Comparison of ENCODE assay signal across 19 cellular contexts in genomic region chr16:15749985-15750384, GRCh38.
DNase-seq lines count a peak whose midpoint lies in the region; ATAC-seq and TF ChIP-seq lines count a peak whose summit lies in the region.
"Had no signal": no experiment of that assay in that cellular context is flagged by ENCODE, and none has a peak within 500 bp of the region (broad histone marks: within the 10 kb centered on the region; RNA-seq: fewer than 3 reads in every experiment).

No MANE protein-coding gene starts in this region.

- no peak overlapping the region for H3K23ac ChIP-seq in neuronal stem cell (ENCODE audit: low read depth, low read length, poor library complexity)

- H3K4ac ChIP-seq in neuronal stem cell (ENCODE audit: low read length): peak overlapping the region; percentile 28

- no peak overlapping the region for H3K27ac Mint-ChIP-seq in stimulated activated effector memory CD8-positive, alpha-beta T cell treated with anti-CD3 and anti-CD28 coated beads, Interleukin-12 subunit alpha, Interleukin-12 subunit beta, amount 100 ng/mL, for 72 hours
- H3K27ac Mint-ChIP-seq in activated CD4-positive, alpha-beta memory T cell treated with anti-CD3 and anti-CD28 coated beads for 36 hours: no peak overlapping the region
- H3K27ac Mint-ChIP-seq: B cell; CD8-positive, alpha-beta T cell had no signal

- DNase-seq in esophagus muscularis mucosa (ENCODE audit: extremely low spot score) (no peak), neuronal stem cell (ENCODE audit: low spot score) (no peak), transverse colon (no peak), NAMALWA (ENCODE audit: low spot score) (no peak), cerebellar cortex (ENCODE audit: low spot score) (no peak)
- DNase-seq in stimulated activated effector memory CD8-positive, alpha-beta T cell treated with anti-CD3 and anti-CD28 coated beads, Interleukin-12 subunit alpha, Interleukin-12 subunit beta, amount 100 ng/mL, for 72 hours (ENCODE audit: low spot score in 2 of 2): no peak
- DNase-seq in activated CD4-positive, alpha-beta memory T cell treated with anti-CD3 and anti-CD28 coated beads for 36 hours: no peak
- DNase-seq: Caco-2; CD4-positive, CD25-positive, alpha-beta regulatory T cell; CD8-positive, alpha-beta T cell; DMS153; DND-41; GM23248; H7; HCEC 1CT had no signal

- in situ Hi-C loops in transverse colon (cut with MboI; ENCODE audit: low pct_ligation_motif_present in 1 of 4, low pct_unique_long_range_greater_than_20kb in 1 of 4, low sequenced_read_pairs in 3 of 4): loop anchor here in 3 of 4 donors (25.0 kb wide), 1 partner anchor 387 kb away; no protein-coding TSS in a partner anchor

- peak overlapping the region; percentile 30 for H2AK5ac ChIP-seq in neuronal stem cell (ENCODE audit: low read depth, low read length)

- 81% methylated on average over 11 of the region's 18 CpGs for WGBS in esophagus muscularis mucosa
- WGBS in neuronal stem cell (ENCODE audit: extremely low coverage in 2 of 2, insufficient read length in 2 of 2, insufficient replicate concordance in 1 of 2), 2 donors: no CpG with 5 or more reads among the region's 18 CpGs
- WGBS in transverse colon (ENCODE audit: low coverage in 1 of 2), 2 donors: 89% methylated on average over 18 of the region's 18 CpGs; no CpG with 5 or more reads in 1 of the 2 donors

- no peaks in the 10 kb centered on the region for H3K4me1 Mint-ChIP-seq in stimulated activated effector memory CD8-positive, alpha-beta T cell treated with anti-CD3 and anti-CD28 coated beads, Interleukin-12 subunit alpha, Interleukin-12 subunit beta, amount 100 ng/mL, for 72 hours
- H3K4me1 Mint-ChIP-seq in activated CD4-positive, alpha-beta memory T cell treated with anti-CD3 and anti-CD28 coated beads for 36 hours (ENCODE audit: low read depth): no peaks in the 10 kb centered on the region
- H3K4me1 Mint-ChIP-seq: B cell had no signal

- no peaks in the 10 kb centered on the region for H3K9me3 Mint-ChIP-seq in stimulated activated effector memory CD8-positive, alpha-beta T cell treated with anti-CD3 and anti-CD28 coated beads, Interleukin-12 subunit alpha, Interleukin-12 subunit beta, amount 100 ng/mL, for 72 hours
- H3K9me3 Mint-ChIP-seq in activated CD4-positive, alpha-beta memory T cell treated with anti-CD3 and anti-CD28 coated beads for 36 hours: no peaks in the 10 kb centered on the region
- H3K9me3 Mint-ChIP-seq: CD4-positive, CD25-positive, alpha-beta regulatory T cell; CD8-positive, alpha-beta T cell had no signal

- TF ChIP-seq POLR2A in esophagus muscularis mucosa (IDR thresholded peaks at IDR 0.05; ENCODE audit: low read depth) (no peak), transverse colon (IDR thresholded peaks at IDR 0.05) (no peak)

- CTCF ChIA-PET in activated CD4-positive, alpha-beta memory T cell treated with anti-CD3 and anti-CD28 coated beads for 36 hours (lab: Charles Lee): interaction anchor here (1.4 kb wide), 1 partner anchor 30 kb away, joined by 3 read pairs; no protein-coding TSS in a partner anchor

- H2BK120ac ChIP-seq in neuronal stem cell (ENCODE audit: low read depth, low read length): no peak overlapping the region

- TF ChIP-seq CTCF in esophagus muscularis mucosa (IDR thresholded peaks at IDR 0.05) (no peak), transverse colon (IDR thresholded peaks at IDR 0.05) (no peak)

- H3K18ac ChIP-seq in neuronal stem cell (ENCODE audit: low read length): peak overlapping the region; percentile 89

- POLR2A ChIA-PET in activated CD4-positive, alpha-beta memory T cell treated with anti-CD3 and anti-CD28 coated beads for 36 hours (lab: Charles Lee): no interaction called here

- no peak overlapping the region for H2BK5ac ChIP-seq in neuronal stem cell (ENCODE audit: low read length)

- no peak overlapping the region for H2BK12ac ChIP-seq in neuronal stem cell (ENCODE audit: low read length)

- H3K36me3 Mint-ChIP-seq in stimulated activated effector memory CD8-positive, alpha-beta T cell treated with anti-CD3 and anti-CD28 coated beads, Interleukin-12 subunit alpha, Interleukin-12 subunit beta, amount 100 ng/mL, for 72 hours: no peaks in the 10 kb centered on the region
- no peaks in the 10 kb centered on the region for H3K36me3 Mint-ChIP-seq in activated CD4-positive, alpha-beta memory T cell treated with anti-CD3 and anti-CD28 coated beads for 36 hours

- H4K91ac ChIP-seq in neuronal stem cell (ENCODE audit: low read depth, low read length, poor library complexity): no peak overlapping the region

- H3K27me3 ChIP-seq in esophagus muscularis mucosa (no peaks in the 10 kb centered on the region), neuronal stem cell (ENCODE audit: control insufficient read depth in 3 of 3, insufficient read depth in 3 of 3, low read depth in 1 of 3, low read length in 3 of 3) (no peaks in the 10 kb centered on the region), transverse colon (no peaks in the 10 kb centered on the region)
- H3K27me3 ChIP-seq: BLaER1 had no signal

- TF ChIP-seq EP300 in esophagus muscularis mucosa (IDR thresholded peaks at IDR 0.05) (no peak), transverse colon (IDR thresholded peaks at IDR 0.05; ENCODE audit: low read depth) (no peak)

- no peak overlapping the region for H3K4me3 ChIP-seq in esophagus muscularis mucosa
- no peak overlapping the region for H3K4me3 ChIP-seq in neuronal stem cell (ENCODE audit: low read length in 2 of 2)
- no peak overlapping the region for H3K4me3 ChIP-seq in transverse colon
- H3K4me3 ChIP-seq: BLaER1, GM23248 had no signal

- peak overlapping the region; percentile 31 for H2BK15ac ChIP-seq in neuronal stem cell (ENCODE audit: low read length)

- H3K4me1 ChIP-seq in esophagus muscularis mucosa (peaks cover 0 to 80% (median 68%) of the 10 kb centered on the region in 4 donors), neuronal stem cell (ENCODE audit: control insufficient read depth in 2 of 2, insufficient read depth in 1 of 2, low read depth in 1 of 2, low read length in 2 of 2) (no peaks in the 10 kb centered on the region), transverse colon (peaks cover 0 to 2% (median 0%) of the 10 kb centered on the region in 4 donors)
- H3K4me1 ChIP-seq: Caco-2 had no signal

- ATAC-seq in stimulated activated effector memory CD8-positive, alpha-beta T cell treated with anti-CD3 and anti-CD28 coated beads, Interleukin-12 subunit alpha, Interleukin-12 subunit beta, amount 100 ng/mL, for 72 hours: peak; percentile 8
- ATAC-seq: CD8-positive, alpha-beta T cell had no signal

- no peak overlapping the region for H3K4me2 ChIP-seq in neuronal stem cell (ENCODE audit: insufficient read depth, low read length, poor library complexity, severe bottlenecking)
- H3K4me2 ChIP-seq: BLaER1 had no signal

- H3K36me3 ChIP-seq in esophagus muscularis mucosa: peaks cover 4 to 100% (median 89%) of the 10 kb centered on the region in 4 donors
- no peaks in the 10 kb centered on the region for H3K36me3 ChIP-seq in neuronal stem cell (replicated peaks in 1 of 2; ENCODE audit: control insufficient read depth in 2 of 2, insufficient read depth in 2 of 2, low read length in 2 of 2)
- H3K36me3 ChIP-seq in transverse colon: peaks cover 0 to 10% (median 0%) of the 10 kb centered on the region in 4 donors
- H3K36me3 ChIP-seq: BLaER1 had no signal

- H3K79me1 ChIP-seq in neuronal stem cell (ENCODE audit: low read depth, low read length): no peaks in the 10 kb centered on the region

- no peak overlapping the region for H4K8ac ChIP-seq in neuronal stem cell (ENCODE audit: low read depth, low read length)

- no peaks in the 10 kb centered on the region for H3K27me3 Mint-ChIP-seq in activated CD4-positive, alpha-beta memory T cell treated with anti-CD3 and anti-CD28 coated beads for 36 hours
- H3K27me3 Mint-ChIP-seq: B cell; CD4-positive, CD25-positive, alpha-beta regulatory T cell had no signal

- no peak overlapping the region for H3K4me3 Mint-ChIP-seq in stimulated activated effector memory CD8-positive, alpha-beta T cell treated with anti-CD3 and anti-CD28 coated beads, Interleukin-12 subunit alpha, Interleukin-12 subunit beta, amount 100 ng/mL, for 72 hours
- H3K4me3 Mint-ChIP-seq in activated CD4-positive, alpha-beta memory T cell treated with anti-CD3 and anti-CD28 coated beads for 36 hours: no peak overlapping the region
- H3K4me3 Mint-ChIP-seq: B cell; CD4-positive, CD25-positive, alpha-beta regulatory T cell; CD8-positive, alpha-beta T cell had no signal

- H3K9me3 ChIP-seq in esophagus muscularis mucosa (no peaks in the 10 kb centered on the region), neuronal stem cell (replicated peaks in 1 of 2; ENCODE audit: control insufficient read depth in 2 of 2, insufficient read depth in 1 of 2, low read depth in 1 of 2, low read length in 2 of 2) (no peaks in the 10 kb centered on the region), transverse colon (no peaks in the 10 kb centered on the region)
- H3K9me3 ChIP-seq: BLaER1, Caco-2 had no signal

- no peak overlapping the region for H2AFZ ChIP-seq in neuronal stem cell (ENCODE audit: low read length)
- H2AFZ ChIP-seq: GM23248 had no signal

- H3K27ac ChIP-seq in esophagus muscularis mucosa (replicated peaks in 1 of 4) (peak overlapping the region; percentile 70 to 75 (median 73)), neuronal stem cell (replicated peaks; ENCODE audit: low read length) (no peak overlapping the region), transverse colon (peak overlapping the region in 3 of 4 donors; percentile 5 to 60 (median 19))
- H3K27ac ChIP-seq: 22Rv1, BLaER1, C4-2B, GM23248 had no signal

- intact Hi-C loops in esophagus muscularis mucosa (cut with DNase I): no loop called here
- intact Hi-C loops in transverse colon (cut with DNase I; ENCODE audit: low total_unique reads): no loop called here
- intact Hi-C loops in activated CD4-positive, alpha-beta memory T cell treated with anti-CD3 and anti-CD28 coated beads for 36 hours (cut with micrococcal nuclease): no loop called here

- no peak overlapping the region for H3K14ac ChIP-seq in neuronal stem cell (ENCODE audit: low read length)

- H3K9ac ChIP-seq in neuronal stem cell (ENCODE audit: low read depth, low read length, poor library complexity): no peak overlapping the region
- H3K9ac ChIP-seq: BLaER1, GM23248 had no signal
